ENCODE assay signal across 8 cellular contexts in genomic region chr3:146577662-146578061, GRCh38.
A peak's percentile ranks its signal among the peaks of the same experiment; 100 is the strongest.
DNase-seq lines count a peak whose midpoint lies in the region; ATAC-seq, FAIRE-seq and TF ChIP-seq lines count a peak whose summit lies in the region.

No MANE protein-coding gene starts in this region.

- DNase-seq in NCI-H2196 (lab: John Stamatoyannopoulos, UW; ENCODE audit: unreplicated experiment), result peak; percentile 45
- DNase-seq in NCI-H2196 treated with DMSO at 0.1 percent for 48 hours (lab: John Stamatoyannopoulos, UW; ENCODE audit: unreplicated experiment), result no peak
- peak; percentile 39 for DNase-seq in KG1 (lab: John Stamatoyannopoulos, UW)
- peak; percentile 88 for DNase-seq in fibroblast of pulmonary artery (ENCODE audit: low read depth)
- no peak for DNase-seq in retinal pigment epithelial cell (ENCODE audit: low read depth)

- FAIRE-seq in TTC549 (lab: Jason Lieb, UNC), result peak; percentile 74

- peak; percentile 39 for TF ChIP-seq CTCF in fibroblast of pulmonary artery (IDR thresholded peaks at IDR 0.05; ENCODE audit: low read length, missing control alignments)
- peak; percentile 32 for TF ChIP-seq CTCF in retinal pigment epithelial cell (conservative IDR thresholded peaks at IDR 0.05; ENCODE audit: low read depth, low read length)

- ATAC-seq in GM19035 (IDR thresholded peaks at IDR 0.05; ENCODE audit: unreplicated experiment) (peak; percentile 64), HG02970 (IDR thresholded peaks at IDR 0.05; ENCODE audit: low FRiP score, unreplicated experiment) (no peak)

- H3K4me3 ChIP-seq in fibroblast of pulmonary artery (replicated peaks; ENCODE audit: low read depth, low read length) (no peak overlapping the region), retinal pigment epithelial cell (ENCODE audit: low read length) (no peak overlapping the region)

Comparison
In these comparisons a context has a peak if more than half of its experiments do, and no peak if none do; other contexts are left out.
1. DNase-seq: peak in NCI-H2196 (single experiment), KG1 (single experiment) and fibroblast of pulmonary artery (single experiment); none in NCI-H2196 treated with DMSO at 0.1 percent for 48 hours (single experiment) and retinal pigment epithelial cell (single experiment).